1 cellular context compared by ENCODE assay signal in the genomic region with DNA sequence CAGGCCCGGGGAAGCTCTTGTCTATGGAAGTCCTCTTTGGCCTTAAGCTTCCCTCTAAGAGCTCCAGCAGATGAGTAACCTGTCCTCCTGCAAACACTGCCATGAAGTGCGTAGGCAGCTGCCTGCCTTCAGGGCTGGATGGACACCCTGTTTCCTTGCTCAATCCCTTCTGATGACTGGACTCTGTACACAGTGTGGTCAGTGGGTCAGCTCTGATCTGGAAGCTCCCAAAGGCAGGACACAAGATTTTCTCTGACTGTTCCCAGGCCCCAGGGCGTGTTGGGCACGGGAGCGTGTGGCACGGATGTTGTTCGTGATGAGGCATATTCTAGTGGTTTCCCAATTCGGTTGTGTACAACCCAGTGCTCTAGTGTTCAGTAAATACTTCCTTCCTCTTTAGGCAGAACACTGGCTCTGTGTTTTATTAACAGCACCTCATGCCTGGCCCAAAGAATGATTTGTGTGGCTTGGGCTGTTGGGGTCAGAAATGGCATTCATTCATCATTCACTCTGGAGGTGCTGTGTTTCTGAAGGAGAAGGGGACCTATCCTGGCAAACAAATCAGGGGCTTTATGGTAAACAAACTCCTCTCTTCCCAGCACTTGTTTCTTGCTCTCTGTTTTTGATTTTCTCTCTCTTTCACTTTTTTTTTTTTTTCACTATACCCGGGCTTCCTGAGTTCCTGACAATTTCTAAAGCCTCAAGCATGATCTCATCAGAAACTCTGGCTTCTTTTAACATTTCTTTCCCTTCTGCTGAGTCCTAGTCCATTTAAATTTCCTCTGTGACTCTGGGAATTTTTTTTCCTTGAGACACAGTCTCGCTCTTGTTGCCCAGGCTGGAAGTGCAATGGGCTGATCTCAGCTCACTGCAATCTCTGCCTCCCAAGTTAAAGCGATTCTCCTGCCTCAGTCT.
TF ChIP-seq lines count a peak whose summit lies in the region.

No MANE protein-coding gene starts in this region.

TF ChIP-seq in HepG2, 621 proteins besides CTCF, POLR2A, EP300 and RAD21 (continued from another document and continues in another):
- TF ChIP-seq, protein P1, sequence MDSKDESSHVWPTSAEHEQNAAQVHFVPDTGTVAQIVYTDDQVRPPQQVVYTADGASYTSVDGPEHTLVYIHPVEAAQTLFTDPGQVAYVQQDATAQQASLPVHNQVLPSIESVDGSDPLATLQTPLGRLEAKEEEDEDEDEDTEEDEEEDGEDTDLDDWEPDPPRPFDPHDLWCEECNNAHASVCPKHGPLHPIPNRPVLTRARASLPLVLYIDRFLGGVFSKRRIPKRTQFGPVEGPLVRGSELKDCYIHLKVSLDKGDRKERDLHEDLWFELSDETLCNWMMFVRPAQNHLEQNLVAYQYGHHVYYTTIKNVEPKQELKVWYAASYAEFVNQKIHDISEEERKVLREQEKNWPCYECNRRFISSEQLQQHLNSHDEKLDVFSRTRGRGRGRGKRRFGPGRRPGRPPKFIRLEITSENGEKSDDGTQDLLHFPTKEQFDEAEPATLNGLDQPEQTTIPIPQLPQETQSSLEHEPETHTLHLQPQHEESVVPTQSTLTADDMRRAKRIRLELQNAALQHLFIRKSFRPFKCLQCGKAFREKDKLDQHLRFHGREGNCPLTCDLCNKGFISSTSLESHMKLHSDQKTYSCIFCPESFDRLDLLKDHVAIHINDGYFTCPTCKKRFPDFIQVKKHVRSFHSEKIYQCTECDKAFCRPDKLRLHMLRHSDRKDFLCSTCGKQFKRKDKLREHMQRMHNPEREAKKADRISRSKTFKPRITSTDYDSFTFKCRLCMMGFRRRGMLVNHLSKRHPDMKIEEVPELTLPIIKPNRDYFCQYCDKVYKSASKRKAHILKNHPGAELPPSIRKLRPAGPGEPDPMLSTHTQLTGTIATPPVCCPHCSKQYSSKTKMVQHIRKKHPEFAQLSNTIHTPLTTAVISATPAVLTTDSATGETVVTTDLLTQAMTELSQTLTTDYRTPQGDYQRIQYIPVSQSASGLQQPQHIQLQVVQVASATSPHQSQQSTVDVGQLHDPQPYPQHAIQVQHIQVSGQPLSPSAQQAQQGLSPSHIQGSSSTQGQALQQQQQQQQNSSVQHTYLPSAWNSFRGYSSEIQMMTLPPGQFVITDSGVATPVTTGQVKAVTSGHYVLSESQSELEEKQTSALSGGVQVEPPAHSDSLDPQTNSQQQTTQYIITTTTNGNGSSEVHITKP (CRISPR knock-in tag; IDR thresholded peaks at IDR 0.05; ENCODE audit: low read depth), result no peak; the same call in none of the 2 replicates
- TF ChIP-seq, protein P2, sequence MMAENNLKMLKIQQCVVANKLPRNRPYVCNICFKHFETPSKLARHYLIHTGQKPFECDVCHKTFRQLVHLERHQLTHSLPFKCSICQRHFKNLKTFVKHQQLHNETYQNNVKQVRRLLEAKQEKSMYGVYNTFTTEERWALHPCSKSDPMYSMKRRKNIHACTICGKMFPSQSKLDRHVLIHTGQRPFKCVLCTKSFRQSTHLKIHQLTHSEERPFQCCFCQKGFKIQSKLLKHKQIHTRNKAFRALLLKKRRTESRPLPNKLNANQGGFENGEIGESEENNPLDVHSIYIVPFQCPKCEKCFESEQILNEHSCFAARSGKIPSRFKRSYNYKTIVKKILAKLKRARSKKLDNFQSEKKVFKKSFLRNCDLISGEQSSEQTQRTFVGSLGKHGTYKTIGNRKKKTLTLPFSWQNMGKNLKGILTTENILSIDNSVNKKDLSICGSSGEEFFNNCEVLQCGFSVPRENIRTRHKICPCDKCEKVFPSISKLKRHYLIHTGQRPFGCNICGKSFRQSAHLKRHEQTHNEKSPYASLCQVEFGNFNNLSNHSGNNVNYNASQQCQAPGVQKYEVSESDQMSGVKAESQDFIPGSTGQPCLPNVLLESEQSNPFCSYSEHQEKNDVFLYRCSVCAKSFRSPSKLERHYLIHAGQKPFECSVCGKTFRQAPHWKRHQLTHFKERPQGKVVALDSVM (CRISPR knock-in tag; IDR thresholded peaks at IDR 0.05), result no peak
- TF ChIP-seq ZNF792 (CRISPR knock-in tag; IDR thresholded peaks at IDR 0.05) (peak; percentile 87), MIER3 (CRISPR knock-in tag; IDR thresholded peaks at IDR 0.05; ENCODE audit: borderline replicate concordance) (peak; percentile 79; the same call in 1 of the 2 replicates), ZNF224 (CRISPR knock-in tag; IDR thresholded peaks at IDR 0.05) (no peak), ZNF747 (CRISPR knock-in tag; IDR thresholded peaks at IDR 0.05; ENCODE audit: borderline replicate concordance) (no peak), CBFB (CRISPR knock-in tag; IDR thresholded peaks at IDR 0.05) (peak; percentile 87; the same call in 1 of the 2 replicates), ZFP1 (CRISPR knock-in tag; IDR thresholded peaks at IDR 0.05) (peak; percentile 57), MEF2D (CRISPR knock-in tag; IDR thresholded peaks at IDR 0.05) (no peak; the same call in 1 of the 2 replicates), NR3C1 (CRISPR knock-in tag; IDR thresholded peaks at IDR 0.05) (no peak), JDP2 (CRISPR knock-in tag; IDR thresholded peaks at IDR 0.05; ENCODE audit: borderline replicate concordance) (no peak), EEA1 (CRISPR knock-in tag; IDR thresholded peaks at IDR 0.05; ENCODE audit: borderline replicate concordance) (no peak), SALL2 (CRISPR knock-in tag; IDR thresholded peaks at IDR 0.05) (peak; percentile 75; the same call in 1 of the 2 replicates), KLF15 (CRISPR knock-in tag; IDR thresholded peaks at IDR 0.05; ENCODE audit: borderline replicate concordance) (no peak), SOX5 (CRISPR knock-in tag; IDR thresholded peaks at IDR 0.05; ENCODE audit: borderline replicate concordance) (peak; percentile 96), WIZ (CRISPR knock-in tag; IDR thresholded peaks at IDR 0.05) (0 out of 2 replicates have a peak, but pooled peaks have one; percentile 53), ZNF160 (CRISPR knock-in tag; IDR thresholded peaks at IDR 0.05) (0 out of 2 replicates have a peak, but pooled peaks have one; percentile 35)
- TF ChIP-seq, protein P3, sequence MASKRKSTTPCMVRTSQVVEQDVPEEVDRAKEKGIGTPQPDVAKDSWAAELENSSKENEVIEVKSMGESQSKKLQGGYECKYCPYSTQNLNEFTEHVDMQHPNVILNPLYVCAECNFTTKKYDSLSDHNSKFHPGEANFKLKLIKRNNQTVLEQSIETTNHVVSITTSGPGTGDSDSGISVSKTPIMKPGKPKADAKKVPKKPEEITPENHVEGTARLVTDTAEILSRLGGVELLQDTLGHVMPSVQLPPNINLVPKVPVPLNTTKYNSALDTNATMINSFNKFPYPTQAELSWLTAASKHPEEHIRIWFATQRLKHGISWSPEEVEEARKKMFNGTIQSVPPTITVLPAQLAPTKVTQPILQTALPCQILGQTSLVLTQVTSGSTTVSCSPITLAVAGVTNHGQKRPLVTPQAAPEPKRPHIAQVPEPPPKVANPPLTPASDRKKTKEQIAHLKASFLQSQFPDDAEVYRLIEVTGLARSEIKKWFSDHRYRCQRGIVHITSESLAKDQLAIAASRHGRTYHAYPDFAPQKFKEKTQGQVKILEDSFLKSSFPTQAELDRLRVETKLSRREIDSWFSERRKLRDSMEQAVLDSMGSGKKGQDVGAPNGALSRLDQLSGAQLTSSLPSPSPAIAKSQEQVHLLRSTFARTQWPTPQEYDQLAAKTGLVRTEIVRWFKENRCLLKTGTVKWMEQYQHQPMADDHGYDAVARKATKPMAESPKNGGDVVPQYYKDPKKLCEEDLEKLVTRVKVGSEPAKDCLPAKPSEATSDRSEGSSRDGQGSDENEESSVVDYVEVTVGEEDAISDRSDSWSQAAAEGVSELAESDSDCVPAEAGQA (IDR thresholded peaks at IDR 0.05; ENCODE audit: low read depth), result no peak
- TF ChIP-seq, protein P3 (CRISPR knock-in tag; IDR thresholded peaks at IDR 0.05; ENCODE audit: borderline replicate concordance), result no peak
- TF ChIP-seq, protein P4, sequence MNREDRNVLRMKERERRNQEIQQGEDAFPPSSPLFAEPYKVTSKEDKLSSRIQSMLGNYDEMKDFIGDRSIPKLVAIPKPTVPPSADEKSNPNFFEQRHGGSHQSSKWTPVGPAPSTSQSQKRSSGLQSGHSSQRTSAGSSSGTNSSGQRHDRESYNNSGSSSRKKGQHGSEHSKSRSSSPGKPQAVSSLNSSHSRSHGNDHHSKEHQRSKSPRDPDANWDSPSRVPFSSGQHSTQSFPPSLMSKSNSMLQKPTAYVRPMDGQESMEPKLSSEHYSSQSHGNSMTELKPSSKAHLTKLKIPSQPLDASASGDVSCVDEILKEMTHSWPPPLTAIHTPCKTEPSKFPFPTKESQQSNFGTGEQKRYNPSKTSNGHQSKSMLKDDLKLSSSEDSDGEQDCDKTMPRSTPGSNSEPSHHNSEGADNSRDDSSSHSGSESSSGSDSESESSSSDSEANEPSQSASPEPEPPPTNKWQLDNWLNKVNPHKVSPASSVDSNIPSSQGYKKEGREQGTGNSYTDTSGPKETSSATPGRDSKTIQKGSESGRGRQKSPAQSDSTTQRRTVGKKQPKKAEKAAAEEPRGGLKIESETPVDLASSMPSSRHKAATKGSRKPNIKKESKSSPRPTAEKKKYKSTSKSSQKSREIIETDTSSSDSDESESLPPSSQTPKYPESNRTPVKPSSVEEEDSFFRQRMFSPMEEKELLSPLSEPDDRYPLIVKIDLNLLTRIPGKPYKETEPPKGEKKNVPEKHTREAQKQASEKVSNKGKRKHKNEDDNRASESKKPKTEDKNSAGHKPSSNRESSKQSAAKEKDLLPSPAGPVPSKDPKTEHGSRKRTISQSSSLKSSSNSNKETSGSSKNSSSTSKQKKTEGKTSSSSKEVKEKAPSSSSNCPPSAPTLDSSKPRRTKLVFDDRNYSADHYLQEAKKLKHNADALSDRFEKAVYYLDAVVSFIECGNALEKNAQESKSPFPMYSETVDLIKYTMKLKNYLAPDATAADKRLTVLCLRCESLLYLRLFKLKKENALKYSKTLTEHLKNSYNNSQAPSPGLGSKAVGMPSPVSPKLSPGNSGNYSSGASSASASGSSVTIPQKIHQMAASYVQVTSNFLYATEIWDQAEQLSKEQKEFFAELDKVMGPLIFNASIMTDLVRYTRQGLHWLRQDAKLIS (CRISPR knock-in tag; IDR thresholded peaks at IDR 0.05), result peak; percentile 44; the same call in 1 of the 2 replicates
- TF ChIP-seq, protein P5, sequence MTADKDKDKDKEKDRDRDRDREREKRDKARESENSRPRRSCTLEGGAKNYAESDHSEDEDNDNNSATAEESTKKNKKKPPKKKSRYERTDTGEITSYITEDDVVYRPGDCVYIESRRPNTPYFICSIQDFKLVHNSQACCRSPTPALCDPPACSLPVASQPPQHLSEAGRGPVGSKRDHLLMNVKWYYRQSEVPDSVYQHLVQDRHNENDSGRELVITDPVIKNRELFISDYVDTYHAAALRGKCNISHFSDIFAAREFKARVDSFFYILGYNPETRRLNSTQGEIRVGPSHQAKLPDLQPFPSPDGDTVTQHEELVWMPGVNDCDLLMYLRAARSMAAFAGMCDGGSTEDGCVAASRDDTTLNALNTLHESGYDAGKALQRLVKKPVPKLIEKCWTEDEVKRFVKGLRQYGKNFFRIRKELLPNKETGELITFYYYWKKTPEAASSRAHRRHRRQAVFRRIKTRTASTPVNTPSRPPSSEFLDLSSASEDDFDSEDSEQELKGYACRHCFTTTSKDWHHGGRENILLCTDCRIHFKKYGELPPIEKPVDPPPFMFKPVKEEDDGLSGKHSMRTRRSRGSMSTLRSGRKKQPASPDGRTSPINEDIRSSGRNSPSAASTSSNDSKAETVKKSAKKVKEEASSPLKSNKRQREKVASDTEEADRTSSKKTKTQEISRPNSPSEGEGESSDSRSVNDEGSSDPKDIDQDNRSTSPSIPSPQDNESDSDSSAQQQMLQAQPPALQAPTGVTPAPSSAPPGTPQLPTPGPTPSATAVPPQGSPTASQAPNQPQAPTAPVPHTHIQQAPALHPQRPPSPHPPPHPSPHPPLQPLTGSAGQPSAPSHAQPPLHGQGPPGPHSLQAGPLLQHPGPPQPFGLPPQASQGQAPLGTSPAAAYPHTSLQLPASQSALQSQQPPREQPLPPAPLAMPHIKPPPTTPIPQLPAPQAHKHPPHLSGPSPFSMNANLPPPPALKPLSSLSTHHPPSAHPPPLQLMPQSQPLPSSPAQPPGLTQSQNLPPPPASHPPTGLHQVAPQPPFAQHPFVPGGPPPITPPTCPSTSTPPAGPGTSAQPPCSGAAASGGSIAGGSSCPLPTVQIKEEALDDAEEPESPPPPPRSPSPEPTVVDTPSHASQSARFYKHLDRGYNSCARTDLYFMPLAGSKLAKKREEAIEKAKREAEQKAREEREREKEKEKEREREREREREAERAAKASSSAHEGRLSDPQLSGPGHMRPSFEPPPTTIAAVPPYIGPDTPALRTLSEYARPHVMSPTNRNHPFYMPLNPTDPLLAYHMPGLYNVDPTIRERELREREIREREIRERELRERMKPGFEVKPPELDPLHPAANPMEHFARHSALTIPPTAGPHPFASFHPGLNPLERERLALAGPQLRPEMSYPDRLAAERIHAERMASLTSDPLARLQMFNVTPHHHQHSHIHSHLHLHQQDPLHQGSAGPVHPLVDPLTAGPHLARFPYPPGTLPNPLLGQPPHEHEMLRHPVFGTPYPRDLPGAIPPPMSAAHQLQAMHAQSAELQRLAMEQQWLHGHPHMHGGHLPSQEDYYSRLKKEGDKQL (CRISPR knock-in tag; IDR thresholded peaks at IDR 0.05; ENCODE audit: low read depth), result peak; percentile 81
- TF ChIP-seq, protein P6, sequence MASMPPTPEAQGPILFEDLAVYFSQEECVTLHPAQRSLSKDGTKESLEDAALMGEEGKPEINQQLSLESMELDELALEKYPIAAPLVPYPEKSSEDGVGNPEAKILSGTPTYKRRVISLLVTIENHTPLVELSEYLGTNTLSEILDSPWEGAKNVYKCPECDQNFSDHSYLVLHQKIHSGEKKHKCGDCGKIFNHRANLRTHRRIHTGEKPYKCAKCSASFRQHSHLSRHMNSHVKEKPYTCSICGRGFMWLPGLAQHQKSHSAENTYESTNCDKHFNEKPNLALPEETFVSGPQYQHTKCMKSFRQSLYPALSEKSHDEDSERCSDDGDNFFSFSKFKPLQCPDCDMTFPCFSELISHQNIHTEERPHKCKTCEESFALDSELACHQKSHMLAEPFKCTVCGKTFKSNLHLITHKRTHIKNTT (CRISPR knock-in tag; IDR thresholded peaks at IDR 0.05), result no peak
- TF ChIP-seq, protein P7, sequence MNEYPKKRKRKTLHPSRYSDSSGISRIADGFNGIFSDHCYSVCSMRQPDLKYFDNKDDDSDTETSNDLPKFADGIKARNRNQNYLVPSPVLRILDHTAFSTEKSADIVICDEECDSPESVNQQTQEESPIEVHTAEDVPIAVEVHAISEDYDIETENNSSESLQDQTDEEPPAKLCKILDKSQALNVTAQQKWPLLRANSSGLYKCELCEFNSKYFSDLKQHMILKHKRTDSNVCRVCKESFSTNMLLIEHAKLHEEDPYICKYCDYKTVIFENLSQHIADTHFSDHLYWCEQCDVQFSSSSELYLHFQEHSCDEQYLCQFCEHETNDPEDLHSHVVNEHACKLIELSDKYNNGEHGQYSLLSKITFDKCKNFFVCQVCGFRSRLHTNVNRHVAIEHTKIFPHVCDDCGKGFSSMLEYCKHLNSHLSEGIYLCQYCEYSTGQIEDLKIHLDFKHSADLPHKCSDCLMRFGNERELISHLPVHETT (CRISPR knock-in tag; conservative IDR thresholded peaks at IDR 0.05), result peak; percentile 65; the same call in 1 of the 2 replicates
